ENCODE assay signal across 1 cellular context in the genomic region with DNA sequence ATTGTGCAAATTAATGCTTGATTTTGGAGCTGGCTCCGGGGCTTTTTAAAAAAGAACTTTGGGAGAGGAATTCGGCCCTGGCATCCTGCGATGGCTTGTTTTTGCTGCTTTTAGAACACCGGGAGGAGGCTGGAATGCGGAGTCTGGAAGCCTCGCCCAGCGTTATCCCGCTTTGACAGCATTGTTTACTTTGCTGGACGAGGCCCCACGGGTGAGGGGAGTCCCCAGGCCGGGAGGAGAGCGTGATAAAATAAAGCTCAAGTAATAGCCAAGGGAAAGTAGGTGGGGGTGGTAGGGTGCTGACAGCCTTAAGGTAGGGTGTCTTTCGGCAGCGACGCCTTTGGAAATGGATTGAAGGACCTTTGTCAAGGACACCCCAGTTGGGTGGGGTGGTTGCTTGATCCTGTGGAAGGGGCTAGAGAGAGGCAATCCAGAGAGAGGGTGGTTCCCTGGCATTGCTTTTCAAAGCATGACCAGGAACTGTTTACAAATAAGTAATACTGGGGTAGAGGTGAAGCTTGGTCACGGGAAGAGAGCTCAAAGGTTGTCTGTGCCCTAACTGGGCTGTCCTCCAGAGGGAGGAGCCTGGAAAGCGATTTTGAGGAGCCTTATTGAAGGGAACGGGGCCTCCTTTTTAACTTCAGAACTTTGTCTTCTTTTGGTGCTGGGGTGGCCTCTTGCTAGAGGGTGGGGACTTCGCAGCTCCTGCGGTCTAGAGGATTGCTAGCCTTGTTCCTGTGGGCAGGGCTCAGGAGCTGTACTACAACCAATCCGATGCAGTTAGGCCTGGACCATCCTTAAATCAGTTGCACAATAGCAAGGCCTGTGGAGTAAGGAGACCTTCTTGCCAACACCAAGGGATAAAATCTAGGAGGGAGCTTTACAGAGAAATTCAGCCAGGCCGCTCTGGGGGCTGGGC.
TF ChIP-seq lines count a peak whose summit lies in the region.

No MANE protein-coding gene starts in this region.

TF ChIP-seq in HepG2, 621 proteins besides CTCF, POLR2A, EP300 and RAD21 (continued from another document):
- TF ChIP-seq HBP1 (CRISPR knock-in tag; IDR thresholded peaks at IDR 0.05; ENCODE audit: low read depth) (no peak), FOXC1 (CRISPR knock-in tag; IDR thresholded peaks at IDR 0.05; ENCODE audit: borderline replicate concordance) (0 out of 2 replicates have a peak, but pooled peaks have one; percentile 22), ZFY (CRISPR knock-in tag; IDR thresholded peaks at IDR 0.05) (peak; percentile 7; the same call in 1 of the 2 replicates), ZNF264 (CRISPR knock-in tag; IDR thresholded peaks at IDR 0.05) (no peak), BCL6 (CRISPR knock-in tag; IDR thresholded peaks at IDR 0.05) (peak; percentile 53), ZZZ3 (CRISPR knock-in tag; IDR thresholded peaks at IDR 0.05; ENCODE audit: borderline replicate concordance) (no peak), GATA4 (IDR thresholded peaks at IDR 0.05; ENCODE audit: borderline replicate concordance, low read depth) (no peak)
